In the genomic region with DNA sequence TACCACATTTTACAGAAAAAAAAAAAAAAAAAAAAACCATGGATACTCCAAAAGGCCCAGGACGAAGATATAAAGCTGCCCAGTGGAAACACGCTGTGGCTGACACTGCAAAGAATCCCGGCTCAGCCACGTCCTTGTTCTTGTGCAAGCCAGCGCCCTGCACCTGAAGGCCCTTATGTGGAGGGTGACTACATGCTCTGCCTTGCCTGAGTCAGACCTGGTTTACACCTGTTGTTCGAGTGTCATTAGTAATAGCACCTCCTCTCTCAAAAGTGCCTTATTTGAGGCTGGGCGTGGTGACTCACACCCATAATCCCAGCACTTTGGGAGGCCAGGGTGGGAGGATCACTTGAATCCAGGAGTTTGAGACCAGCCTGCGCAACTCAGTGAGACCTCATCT, we compare ENCODE assay signal across 11 cellular contexts. TPM values are rescaled to one million over a fixed set of nuclear protein-coding genes. Genes with fewer than 3 reads are reported as not detected.
DNase-seq lines count a peak whose midpoint lies in the region; ATAC-seq and TF ChIP-seq lines count a peak whose summit lies in the region.
"Had no signal": no experiment of that assay in that cellular context is flagged by ENCODE, and none has a peak within 500 bp of the region (broad histone marks: within the 10 kb centered on the region; RNA-seq: fewer than 3 reads in every experiment).

No MANE protein-coding gene starts in this region.

- H3K27ac Mint-ChIP-seq in CD4-positive, CD25-positive, alpha-beta regulatory T cell, result peak overlapping the region in 2 of 3 donors; percentile 83 to 84
- no peak overlapping the region for H3K27ac Mint-ChIP-seq in activated T-helper 1 cell treated with anti-CD3 and anti-CD28 coated beads, Interleukin-12 subunit alpha, Interleukin-12 subunit beta, Interleukin-2, Interleukin-4 antibody, amounts not matched to agents 30 ng/mL and 10 ng/mL and 1 ng/mL, durations not matched to agents 14 hours and 24 hours and 36 hours

- no peaks in the 10 kb centered on the region for H3K36me3 Mint-ChIP-seq in CD4-positive, CD25-positive, alpha-beta regulatory T cell
- H3K36me3 Mint-ChIP-seq in activated T-helper 1 cell treated with anti-CD3 and anti-CD28 coated beads, Interleukin-12 subunit alpha, Interleukin-12 subunit beta, Interleukin-2, Interleukin-4 antibody, amounts not matched to agents 30 ng/mL and 10 ng/mL and 1 ng/mL, durations not matched to agents 14 hours and 24 hours and 36 hours (ENCODE audit: low read depth), result no peaks in the 10 kb centered on the region

- H3K36me3 ChIP-seq in CD4-positive, CD25-positive, alpha-beta regulatory T cell (ENCODE audit: control insufficient read depth, insufficient read depth, low read length), result no peaks in the 10 kb centered on the region
- H3K36me3 ChIP-seq in left lung (no peaks in the 10 kb centered on the region), H7 (replicated peaks; ENCODE audit: control insufficient read depth, insufficient read depth, low read length) (no peaks in the 10 kb centered on the region), testis (ENCODE audit: low read depth, missing control alignments) (no peaks in the 10 kb centered on the region)
- H3K36me3 ChIP-seq: brain microvascular endothelial cell had no signal

- no peaks in the 10 kb centered on the region for H3K9me3 Mint-ChIP-seq in CD4-positive, CD25-positive, alpha-beta regulatory T cell
- no peaks in the 10 kb centered on the region for H3K9me3 Mint-ChIP-seq in activated T-helper 1 cell treated with anti-CD3 and anti-CD28 coated beads, Interleukin-12 subunit alpha, Interleukin-12 subunit beta, Interleukin-2, Interleukin-4 antibody, amounts not matched to agents 30 ng/mL and 10 ng/mL and 1 ng/mL, durations not matched to agents 14 hours and 24 hours and 36 hours

- ATAC-seq in CD4-positive, CD25-positive, alpha-beta regulatory T cell (ENCODE audit: low read depth in 2 of 2), result no peak
- ATAC-seq in left lung (peak; percentile 81), HG02623 (IDR thresholded peaks at IDR 0.05; ENCODE audit: unreplicated experiment) (no peak)

- H3K4me3 Mint-ChIP-seq in CD4-positive, CD25-positive, alpha-beta regulatory T cell, result peak overlapping the region in 3 of 4 donors; percentile 37 to 77 (median 76)
- peak overlapping the region; percentile 56 for H3K4me3 Mint-ChIP-seq in activated T-helper 1 cell treated with anti-CD3 and anti-CD28 coated beads, Interleukin-12 subunit alpha, Interleukin-12 subunit beta, Interleukin-2, Interleukin-4 antibody, amounts not matched to agents 30 ng/mL and 10 ng/mL and 1 ng/mL, durations not matched to agents 14 hours and 24 hours and 36 hours

- peak overlapping the region; percentile 66 for H3K4me3 ChIP-seq in CD4-positive, CD25-positive, alpha-beta regulatory T cell (ENCODE audit: low read depth, low read length)
- H3K4me3 ChIP-seq in left lung (no peak overlapping the region), H7 (ENCODE audit: insufficient read depth, low read depth, low read length) (no peak overlapping the region), testis (no peak overlapping the region)
- H3K4me3 ChIP-seq: GM12878 had no signal

- peaks cover 0 to 46% (median 21%) of the 10 kb centered on the region in 4 donors for H3K4me1 Mint-ChIP-seq in CD4-positive, CD25-positive, alpha-beta regulatory T cell
- H3K4me1 Mint-ChIP-seq in activated T-helper 1 cell treated with anti-CD3 and anti-CD28 coated beads, Interleukin-12 subunit alpha, Interleukin-12 subunit beta, Interleukin-2, Interleukin-4 antibody, amounts not matched to agents 30 ng/mL and 10 ng/mL and 1 ng/mL, durations not matched to agents 14 hours and 24 hours and 36 hours (ENCODE audit: low read depth), result peaks cover 11% of the 10 kb centered on the region

- H3K4me1 ChIP-seq in CD4-positive, CD25-positive, alpha-beta regulatory T cell (ENCODE audit: control insufficient read depth, insufficient read depth, low read length, poor library complexity, severe bottlenecking), result no peaks in the 10 kb centered on the region
- H3K4me1 ChIP-seq in left lung (peaks cover 32 to 74% of the 10 kb centered on the region in 2 donors), testis (peaks cover 10% of the 10 kb centered on the region)

- no peak for TF ChIP-seq POLR2A in testis (IDR thresholded peaks at IDR 0.05)

- DNase-seq in CD4-positive, CD25-positive, alpha-beta regulatory T cell, result no peak
- peak; percentile 48 for DNase-seq in Daoy (ENCODE audit: low read depth)
- DNase-seq in activated T-helper 1 cell treated with anti-CD3 and anti-CD28 coated beads, Interleukin-12 subunit alpha, Interleukin-12 subunit beta, Interleukin-2, Interleukin-4 antibody, amounts not matched to agents 30 ng/mL and 10 ng/mL and 1 ng/mL, durations not matched to agents 14 hours and 24 hours and 36 hours (ENCODE audit: low spot score), result no peak
- peak; percentile 77 to 79 for DNase-seq in left lung
- DNase-seq in H7, result no peak
- DNase-seq in testis, result no peak
- DNase-seq: NCI-H187, retina had no signal

- TF ChIP-seq CTCF in left lung (IDR thresholded peaks at IDR 0.05) (no peak), testis (IDR thresholded peaks at IDR 0.05) (no peak)

- no peaks in the 10 kb centered on the region for H3K27me3 ChIP-seq in CD4-positive, CD25-positive, alpha-beta regulatory T cell (ENCODE audit: control insufficient read depth, insufficient read depth, low read length)
- no peaks in the 10 kb centered on the region for H3K27me3 ChIP-seq in left lung
- H3K27me3 ChIP-seq in H7 (ENCODE audit: control insufficient read depth, insufficient read depth, low read length), result no peaks in the 10 kb centered on the region
- no peaks in the 10 kb centered on the region for H3K27me3 ChIP-seq in testis
- H3K27me3 ChIP-seq: brain microvascular endothelial cell had no signal

- no peak overlapping the region for H3K27ac ChIP-seq in CD4-positive, CD25-positive, alpha-beta regulatory T cell (ENCODE audit: insufficient read depth, low read length, poor library complexity, severe bottlenecking)
- H3K27ac ChIP-seq in left lung (peak overlapping the region; percentile 57 to 85), testis (no peak overlapping the region)
- H3K27ac ChIP-seq: brain microvascular endothelial cell had no signal

- H3K9me3 ChIP-seq in CD4-positive, CD25-positive, alpha-beta regulatory T cell (ENCODE audit: control insufficient read depth in 2 of 2, low read length in 2 of 2), result no peaks in the 10 kb centered on the region
- H3K9me3 ChIP-seq in left lung (no peaks in the 10 kb centered on the region), testis (no peaks in the 10 kb centered on the region)

- no peaks in the 10 kb centered on the region for H3K27me3 Mint-ChIP-seq in CD4-positive, CD25-positive, alpha-beta regulatory T cell
- H3K27me3 Mint-ChIP-seq in activated T-helper 1 cell treated with anti-CD3 and anti-CD28 coated beads, Interleukin-12 subunit alpha, Interleukin-12 subunit beta, Interleukin-2, Interleukin-4 antibody, amounts not matched to agents 30 ng/mL and 10 ng/mL and 1 ng/mL, durations not matched to agents 14 hours and 24 hours and 36 hours (ENCODE audit: insufficient read depth), result no peaks in the 10 kb centered on the region

- 88 to 93% methylated on average over 8 of the region's 8 CpGs for WGBS in testis, 2 donors

- intact Hi-C loops in activated T-helper 1 cell treated with anti-CD3 and anti-CD28 coated beads, Interleukin-12 subunit alpha, Interleukin-12 subunit beta, Interleukin-2, Interleukin-4 antibody, amounts not matched to agents 30 ng/mL and 10 ng/mL and 1 ng/mL, durations not matched to agents 14 hours and 24 hours and 36 hours (cut with micrococcal nuclease), result loop anchor here (1.0 to 5.0 kb wide), 4 partner anchors 115 to 381 kb away; partner anchors contain the start of gene SMIM15
- intact Hi-C loops in left lung (cut with DNase I), result no loop called here
- intact Hi-C loops in testis (cut with DNase I; ENCODE audit: low total_unique reads), result no loop called here

RNA-seq across cellular contexts. Expression of gene ZSWIM6, which starts 54.3 kb away (rescaled TPM):
- total RNA-seq in CD4-positive, CD25-positive, alpha-beta regulatory T cell, result 12.2 TPM
- under 1 TPM; 0.41 to 0.84 (median 0.58) TPM for polyA plus RNA-seq in CD4-positive, CD25-positive, alpha-beta regulatory T cell
- total RNA-seq in Daoy (2014; rRNA removed; shearing (Covaris generic)), result 2.5 and 3.6 TPM in 2 replicates
- 9.6 TPM in 2 replicates for total RNA-seq in activated T-helper 1 cell treated with anti-CD3 and anti-CD28 coated beads, Interleukin-12 subunit alpha, Interleukin-12 subunit beta, Interleukin-2, Interleukin-4 antibody, amounts not matched to agents 30 ng/mL and 10 ng/mL and 1 ng/mL, durations not matched to agents 14 hours and 24 hours and 36 hours
- total RNA-seq in left lung (10 to 100 TPM; 17.5 to 20.3 TPM), testis (10 to 100 TPM; 16.5 to 18.0 TPM)
- total RNA-seq in H7 (2014; rRNA removed; shearing (Covaris generic)), result 9.1 and 12.2 TPM in 2 replicates
- polyA plus RNA-seq in testis (ENCODE audit: insufficient read depth, low read depth, low replicate concordance), result 14.6 TPM

Comparison
In these comparisons a context has a peak if more than half of its experiments do, and no peak if none do; other contexts are left out.
1. DNase-seq: peak in Daoy (single experiment) and left lung (2 of 2); none in CD4-positive, CD25-positive, alpha-beta regulatory T cell (0 of 3), activated T-helper 1 cell treated with anti-CD3 and anti-CD28 coated beads, Interleukin-12 subunit alpha, Interleukin-12 subunit beta, Interleukin-2, Interleukin-4 antibody, amounts not matched to agents 30 ng/mL and 10 ng/mL and 1 ng/mL, durations not matched to agents 14 hours and 24 hours and 36 hours (single experiment), H7 (single experiment) and testis (single experiment).
2. H3K27ac ChIP-seq: peak in left lung (2 of 2); none in CD4-positive, CD25-positive, alpha-beta regulatory T cell (single experiment) and testis (0 of 2).